ENCODE assay signal across 23 cellular contexts in genomic region chr5:126115230-126115629, GRCh38.
DNase-seq lines count a peak whose midpoint lies in the region; ATAC-seq and TF ChIP-seq lines count a peak whose summit lies in the region.
"Had no signal": no experiment of that assay in that cellular context is flagged by ENCODE, and none has a peak within 500 bp of the region (broad histone marks: within the 10 kb centered on the region; RNA-seq: fewer than 3 reads in every experiment).

No MANE protein-coding gene starts in this region.

- no peak overlapping the region for H3K4me2 ChIP-seq in SK-N-SH
- H3K4me2 ChIP-seq: A549; BLaER1 treated with 17β-estradiol and CSF1 and Interleukin-3, amounts not matched to agents 10 nM and 100 nM; GM23338 had no signal

- 25% methylated on average over 1 of the region's 1 CpG for WGBS in SK-N-SH (ENCODE audit: low lambda C conversion rate)
- WGBS in endodermal cell (ENCODE audit: insufficient coverage in 1 of 2, insufficient read length in 1 of 2), 2 experiments: 96 to 100% methylated on average over 1 of the region's 1 CpG

- no peaks in the 10 kb centered on the region for H3K36me3 ChIP-seq in SK-N-SH (replicated peaks in 1 of 2; ENCODE audit: control insufficient read depth in 1 of 2, insufficient read depth in 2 of 2, low read length in 1 of 2)
- no peaks in the 10 kb centered on the region for H3K36me3 ChIP-seq in endodermal cell (ENCODE audit: control insufficient read depth, insufficient read depth, low read length)
- H3K36me3 ChIP-seq: BE2C; BLaER1 treated with 17β-estradiol and CSF1 and Interleukin-3, amounts not matched to agents 10 nM and 100 nM; HAP-1 had no signal

- TF ChIP-seq EP300 in SK-N-SH (IDR thresholded peaks at IDR 0.05; ENCODE audit: borderline replicate concordance in 1 of 2, low read depth in 1 of 2, low read length in 1 of 2): peak in 1 of 2 experiments; percentile 51; a peak in 1 of 4 replicates

- H3K4me1 ChIP-seq in SK-N-SH (ENCODE audit: control insufficient read depth in 1 of 2, insufficient read depth in 2 of 2, low read depth in 1 of 2, low read length in 1 of 2): no peaks in the 10 kb centered on the region; a peak in 1 of 4 replicates
- peaks cover under 1% of the 10 kb centered on the region for H3K4me1 ChIP-seq in endodermal cell (ENCODE audit: control insufficient read depth, insufficient read depth, low read length)
- H3K4me1 ChIP-seq: A549; BLaER1 treated with 17β-estradiol and CSF1 and Interleukin-3, amounts not matched to agents 10 nM and 100 nM; HAP-1 had no signal

- TF ChIP-seq CTCF in SK-N-SH (IDR thresholded peaks at IDR 0.05) (no peak), endodermal cell (conservative IDR thresholded peaks at IDR 0.05) (no peak)

- no peak for ATAC-seq in SK-N-SH treated with all-trans-retinoic acid at 6 μM for 48 hours
- ATAC-seq: A549, GM23338 had no signal

- no peaks in the 10 kb centered on the region for H3F3A ChIP-seq in SK-N-SH (replicated peaks; ENCODE audit: insufficient read depth)

- H3K9me3 Mint-ChIP-seq in endodermal cell: peaks cover 35% of the 10 kb centered on the region

- no peaks in the 10 kb centered on the region for H3K27me3 Mint-ChIP-seq in endodermal cell (ENCODE audit: insufficient read depth)
- H3K27me3 Mint-ChIP-seq: CD4-positive, alpha-beta T cell; CD8-positive, alpha-beta memory T cell had no signal

- no peak overlapping the region for H3K9ac ChIP-seq in SK-N-SH
- H3K9ac ChIP-seq in endodermal cell (ENCODE audit: extremely low read depth, low read length, poor library complexity, severe bottlenecking): no peak overlapping the region
- H3K9ac ChIP-seq: BLaER1 treated with 17β-estradiol and CSF1 and Interleukin-3, amounts not matched to agents 10 nM and 100 nM had no signal

- peaks cover 6% of the 10 kb centered on the region for H3K4me1 Mint-ChIP-seq in endodermal cell
- H3K4me1 Mint-ChIP-seq: CD14-positive monocyte; CD8-positive, alpha-beta memory T cell had no signal

- no peak overlapping the region for H3K27ac Mint-ChIP-seq in endodermal cell
- H3K27ac Mint-ChIP-seq: CD14-positive monocyte; CD4-positive, alpha-beta T cell; CD8-positive, alpha-beta memory T cell; GM23338; HFFc6 had no signal

- CTCF ChIA-PET in SK-N-SH (lab: Yijun Ruan, JAX): no interaction called here

- H3K4me3 ChIP-seq in SK-N-SH (ENCODE audit: low read depth in 2 of 2, low read length in 1 of 2) (no peak overlapping the region), endodermal cell (ENCODE audit: low read length) (peak overlapping the region; percentile 55)
- H3K4me3 ChIP-seq: A549; BLaER1 treated with 17β-estradiol and CSF1 and Interleukin-3, amounts not matched to agents 10 nM and 100 nM; GM23338; HAP-1 had no signal

- H3K4me3 Mint-ChIP-seq in endodermal cell: no peak overlapping the region
- H3K4me3 Mint-ChIP-seq: CD14-positive monocyte; CD4-positive, alpha-beta T cell; CD8-positive, alpha-beta memory T cell; GM23338; HFFc6 had no signal

- H2AFZ ChIP-seq in SK-N-SH (ENCODE audit: low read depth): no peak overlapping the region
- H2AFZ ChIP-seq: GM23338 had no signal

- no peak for TF ChIP-seq RAD21 in SK-N-SH (IDR thresholded peaks at IDR 0.05; ENCODE audit: low read length)

- no peaks in the 10 kb centered on the region for H3K27me3 ChIP-seq in SK-N-SH (ENCODE audit: insufficient read depth)
- no peaks in the 10 kb centered on the region for H3K27me3 ChIP-seq in endodermal cell (ENCODE audit: control insufficient read depth, insufficient read depth, low read length, poor library complexity, severe bottlenecking)
- H3K27me3 ChIP-seq: BE2C; BLaER1 treated with 17β-estradiol and CSF1 and Interleukin-3, amounts not matched to agents 10 nM and 100 nM had no signal

- H3K9me3 ChIP-seq in SK-N-SH (no peaks in the 10 kb centered on the region), endodermal cell (ENCODE audit: control insufficient read depth, low read length) (peaks cover 38% of the 10 kb centered on the region)
- H3K9me3 ChIP-seq: A549, BE2C, HAP-1 had no signal

- H3K9me2 ChIP-seq in SK-N-SH: no peaks in the 10 kb centered on the region

- H3K27ac ChIP-seq in SK-N-SH (ENCODE audit: low read depth in 2 of 2, low read length in 1 of 2) (peak overlapping the region in 1 of 2 experiments; percentile 62; a peak in 1 of 4 replicates), endodermal cell (ENCODE audit: low read depth, low read length) (no peak overlapping the region)
- H3K27ac ChIP-seq: A549; BLaER1 treated with 17β-estradiol and CSF1 and Interleukin-3, amounts not matched to agents 10 nM and 100 nM had no signal

- no peaks in the 10 kb centered on the region for H3K79me2 ChIP-seq in SK-N-SH (ENCODE audit: insufficient read depth)

- DNase-seq in SK-N-SH (no peak), MV-4-11 (lab: John Stamatoyannopoulos, UW) (peak; percentile 19), SK-N-DZ (ENCODE audit: low spot score) (peak; percentile 53), endodermal cell (no peak), GDM1 (lab: John Stamatoyannopoulos, UW) (no peak), GM03348 (ENCODE audit: low spot score) (no peak), DMS153 treated with DMSO at 0.1 percent for 48 hours (lab: John Stamatoyannopoulos, UW; ENCODE audit: unreplicated experiment) (no peak)
- DNase-seq: 8988T; ACHN; AML-193; BE2C; Calu3; CD4-positive, alpha-beta T cell; CD8-positive, alpha-beta memory T cell; COR-L47; DND-41; HFFc6 had no signal

- no peaks in the 10 kb centered on the region for H4K20me1 ChIP-seq in SK-N-SH (ENCODE audit: insufficient read depth)
- H4K20me1 ChIP-seq: BLaER1 treated with 17β-estradiol and CSF1 and Interleukin-3, amounts not matched to agents 10 nM and 100 nM had no signal

- peaks cover 13% of the 10 kb centered on the region for H3K36me3 Mint-ChIP-seq in endodermal cell (ENCODE audit: low read depth)
- H3K36me3 Mint-ChIP-seq: CD14-positive monocyte; CD8-positive, alpha-beta memory T cell had no signal

- POLR2A ChIA-PET in SK-N-SH (lab: Yijun Ruan, JAX): no interaction called here

TF ChIP-seq in SK-N-SH, 30 proteins besides CTCF, POLR2A, EP300 and RAD21 (continues in another document):
- TF ChIP-seq RCOR1 (IDR thresholded peaks at IDR 0.05; ENCODE audit: low read length) (no peak), IRF3 (IDR thresholded peaks at IDR 0.05; ENCODE audit: low read depth, low read length) (no peak), GATA2 (CRISPR knock-in tag; IDR thresholded peaks at IDR 0.05) (peak; percentile 65), MXI1 (IDR thresholded peaks at IDR 0.05; ENCODE audit: low read depth, low read length) (no peak), TCF12 (IDR thresholded peaks at IDR 0.05) (peak; percentile 48)

TF ChIP-seq in SK-N-SH treated with all-trans-retinoic acid at 6 μM for 48 hours, 23 proteins besides CTCF, POLR2A, EP300 and RAD21 (continues in another document):
- TF ChIP-seq TCF4 (CRISPR knock-in tag; IDR thresholded peaks at IDR 0.05; ENCODE audit: borderline replicate concordance) (no peak), CREB5 (CRISPR knock-in tag; IDR thresholded peaks at IDR 0.05; ENCODE audit: low read depth) (no peak), ZNF70 (CRISPR knock-in tag; IDR thresholded peaks at IDR 0.05) (no peak), ZNF8 (CRISPR knock-in tag; IDR thresholded peaks at IDR 0.05) (no peak), CSDC2 (CRISPR knock-in tag; IDR thresholded peaks at IDR 0.05) (no peak), ZNF565 (CRISPR knock-in tag; conservative IDR thresholded peaks at IDR 0.05; ENCODE audit: low read depth) (no peak), ISL1 (CRISPR knock-in tag; IDR thresholded peaks at IDR 0.05) (no peak), PATZ1 (CRISPR knock-in tag; IDR thresholded peaks at IDR 0.05; ENCODE audit: borderline replicate concordance) (no peak), BACH2 (CRISPR knock-in tag; IDR thresholded peaks at IDR 0.05; ENCODE audit: borderline replicate concordance) (no peak)

Comparison
In these comparisons a context has a peak if more than half of its experiments do, and no peak if none do; other contexts are left out.
1. DNase-seq: peak in MV-4-11 (single experiment) and SK-N-DZ (single experiment); none in SK-N-SH (single experiment), endodermal cell (single experiment), GDM1 (single experiment), GM03348 (single experiment) and DMS153 treated with DMSO at 0.1 percent for 48 hours (single experiment).